Comparison of ENCODE assay signal across 20 cellular contexts in genomic region chr2:234363647-234364294, GRCh38.
DNase-seq lines count a peak whose midpoint lies in the region; ATAC-seq, FAIRE-seq and TF ChIP-seq lines count a peak whose summit lies in the region.
"Had no signal": no experiment of that assay in that cellular context is flagged by ENCODE, and none has a peak within 500 bp of the region (broad histone marks: within the 10 kb centered on the region; RNA-seq: fewer than 3 reads in every experiment).

No MANE protein-coding gene starts in this region.

- intact Hi-C loops in colonic mucosa (cut with DNase I), result no loop called here

- H3K4me3 ChIP-seq in A549 (no peak overlapping the region), HUES48 (ENCODE audit: low read depth, low read length) (no peak overlapping the region), H7 (ENCODE audit: insufficient read depth, low read depth, low read length) (no peak overlapping the region), colonic mucosa (no peak overlapping the region)
- H3K4me3 ChIP-seq: gastroesophageal sphincter, K562, lung had no signal

- H3K36me3 Mint-ChIP-seq in nephron progenitor cell (ENCODE audit: low read depth), result peaks cover 25% of the 10 kb centered on the region

- no peak for TF ChIP-seq RAD21 in A549 (conservative IDR thresholded peaks at IDR 0.05 in 1 of 2, IDR thresholded peaks at IDR 0.05 in 1 of 2)

- POLR2A ChIA-PET in A549 (lab: Yijun Ruan, JAX), result interaction anchor here (0.7 to 1.6 kb wide), 7 partner anchors 54 to 170 kb away, joined by 3 to 9 read pairs (median 6); partner anchors contain the start of gene ARL4C

- H3K4me3 Mint-ChIP-seq in nephron progenitor cell, result peak overlapping the region; percentile 51
- H3K4me3 Mint-ChIP-seq: activated naive CD4-positive, alpha-beta T cell treated with anti-CD3 and anti-CD28 coated beads, Interleukin-2, amount 10 ng/mL, durations not matched to agents 7 days and 5 days; activated T-cell treated with anti-CD3 and anti-CD28 coated beads, Interleukin-2, amount 50 U/mL, for 24 hours; natural killer cell treated with Interleukin-12 subunit alpha and Interleukin-12 subunit beta and Interleukin-15 and Interleukin-18, amount 100 ng/mL, for 72 hours had no signal

- TF ChIP-seq POLR2A in A549 (IDR thresholded peaks at IDR 0.05; ENCODE audit: low read length), result no peak

- CTCF ChIA-PET in A549 (lab: Yijun Ruan, JAX), result interaction anchor here (1.0 to 1.7 kb wide), 2 partner anchors 11 to 55 kb away, joined by 4 to 6 read pairs; no protein-coding TSS in a partner anchor

- 7% methylated on average over 10 of the region's 10 CpGs for WGBS in A549 (ENCODE audit: missing lambda C conversion rate)

- no peak for TF ChIP-seq CTCF in A549 (IDR thresholded peaks at IDR 0.05)
- TF ChIP-seq CTCF in nephron progenitor cell (IDR thresholded peaks at IDR 0.05), result no peak
- no peak for TF ChIP-seq CTCF in colonic mucosa (IDR thresholded peaks at IDR 0.05)

- peak; percentile 28 to 64; a peak in 4 of 6 replicates for ATAC-seq in A549
- ATAC-seq in GM19452 (IDR thresholded peaks at IDR 0.05; ENCODE audit: unreplicated experiment), result no peak
- ATAC-seq: gastroesophageal sphincter; natural killer cell treated with Interleukin-12 subunit alpha and Interleukin-12 subunit beta and Interleukin-15 and Interleukin-18, amount 100 ng/mL, for 72 hours had no signal

- no peak for FAIRE-seq in A549 (lab: Jason Lieb, UNC)
- FAIRE-seq: GM12892, K562, TTC549, urothelium cell line had no signal

- DNase-seq in A549 (ENCODE audit: low read depth in 1 of 2, low spot score in 1 of 2) (peak; percentile 14 to 56), caudate nucleus (lab: John Stamatoyannopoulos, UW) (no peak), nephron progenitor cell (no peak), H7 (no peak), colonic mucosa (no peak), HUDEP-2 (lab: John Stamatoyannopoulos, UW; ENCODE audit: unreplicated experiment in 76 of 76) (no peak)
- DNase-seq: activated naive CD4-positive, alpha-beta T cell treated with anti-CD3 and anti-CD28 coated beads, Interleukin-2, amount 10 ng/mL, durations not matched to agents 7 days and 5 days; activated T-cell treated with anti-CD3 and anti-CD28 coated beads, Interleukin-2, amount 50 U/mL, for 24 hours; cortex of kidney; NCI-H1048; SK-N-SH had no signal

- H3K4me1 Mint-ChIP-seq in nephron progenitor cell, result peaks cover 72% of the 10 kb centered on the region

- H3K4me1 ChIP-seq in A549 (peaks cover 84% of the 10 kb centered on the region), HUES48 (ENCODE audit: control insufficient read depth, insufficient read depth, low read length) (peaks cover 36% of the 10 kb centered on the region), colonic mucosa (no peaks in the 10 kb centered on the region)

- no peaks in the 10 kb centered on the region for H3K27me3 Mint-ChIP-seq in nephron progenitor cell (ENCODE audit: low read depth, poor library complexity)
- H3K27me3 Mint-ChIP-seq: activated naive CD4-positive, alpha-beta T cell treated with anti-CD3 and anti-CD28 coated beads, Interleukin-2, amount 10 ng/mL, durations not matched to agents 7 days and 5 days; activated T-cell treated with anti-CD3 and anti-CD28 coated beads, Interleukin-2, amount 50 U/mL, for 24 hours; natural killer cell treated with Interleukin-12 subunit alpha and Interleukin-12 subunit beta and Interleukin-15 and Interleukin-18, amount 100 ng/mL, for 72 hours had no signal

- no peak for TF ChIP-seq EP300 in A549 (IDR thresholded peaks at IDR 0.05)

- H3K9me3 ChIP-seq in A549 (peaks cover 8% of the 10 kb centered on the region), HUES48 (ENCODE audit: control insufficient read depth, insufficient read depth, low read length) (no peaks in the 10 kb centered on the region), colonic mucosa (no peaks in the 10 kb centered on the region)
- H3K9me3 ChIP-seq: gastroesophageal sphincter, SK-N-SH had no signal

- H3K27me3 ChIP-seq in HUES48 (ENCODE audit: control insufficient read depth, insufficient read depth, low read length) (no peaks in the 10 kb centered on the region), H7 (ENCODE audit: control insufficient read depth, insufficient read depth, low read length) (no peaks in the 10 kb centered on the region), colonic mucosa (no peaks in the 10 kb centered on the region)

- peak overlapping the region; percentile 91 to 95 for H3K27ac ChIP-seq in A549
- H3K27ac ChIP-seq in HUES48 (ENCODE audit: low read depth, low read length), result peak overlapping the region; percentile 91
- H3K27ac ChIP-seq in caudate nucleus (ENCODE audit: low read depth, low read length), result peak overlapping the region; percentile 49
- H3K27ac ChIP-seq in colonic mucosa, result no peak overlapping the region
- H3K27ac ChIP-seq: gastroesophageal sphincter had no signal

- H3K27ac Mint-ChIP-seq in nephron progenitor cell, result peak overlapping the region; percentile 73
- H3K27ac Mint-ChIP-seq: activated naive CD4-positive, alpha-beta T cell treated with anti-CD3 and anti-CD28 coated beads, Interleukin-2, amount 10 ng/mL, durations not matched to agents 7 days and 5 days; activated T-cell treated with anti-CD3 and anti-CD28 coated beads, Interleukin-2, amount 50 U/mL, for 24 hours had no signal

- H3K9me3 Mint-ChIP-seq in nephron progenitor cell, result peaks cover 26% of the 10 kb centered on the region

- no peak overlapping the region for H3K9ac ChIP-seq in HUES48 (ENCODE audit: low read depth, low read length)
- H3K9ac ChIP-seq in colonic mucosa (ENCODE audit: low read depth in 2 of 2, low read length in 2 of 2), result no peak overlapping the region
- H3K9ac ChIP-seq: SK-N-SH had no signal

- H3K4me2 ChIP-seq in A549, result peak overlapping the region; percentile 82
- H3K4me2 ChIP-seq: SK-N-SH had no signal

- H3K36me3 ChIP-seq in HUES48 (ENCODE audit: control insufficient read depth, insufficient read depth, low read length) (no peaks in the 10 kb centered on the region), H7 (replicated peaks; ENCODE audit: control insufficient read depth, insufficient read depth, low read length) (no peaks in the 10 kb centered on the region), colonic mucosa (no peaks in the 10 kb centered on the region)
- H3K36me3 ChIP-seq: gastroesophageal sphincter had no signal

TF ChIP-seq in A549, 52 proteins besides CTCF, POLR2A, EP300 and RAD21:
- TF ChIP-seq HOXB13 (CRISPR knock-in tag; IDR thresholded peaks at IDR 0.05; ENCODE audit: low read depth) (no peak), RNF2 (IDR thresholded peaks at IDR 0.05; ENCODE audit: borderline replicate concordance, low read depth) (no peak), NFE2L2 (conservative IDR thresholded peaks at IDR 0.05; ENCODE audit: low read length) (no peak), MAX (IDR thresholded peaks at IDR 0.05) (no peak), GATA3 (IDR thresholded peaks at IDR 0.05; ENCODE audit: borderline replicate concordance) (peak; percentile 77)

Comparison
In these comparisons a context has a peak if more than half of its experiments do, and no peak if none do; other contexts are left out.
1. DNase-seq: peak in A549 (2 of 2); none in caudate nucleus (0 of 61), nephron progenitor cell (single experiment), H7 (single experiment), colonic mucosa (single experiment) and HUDEP-2 (0 of 76).